In the genomic region with DNA sequence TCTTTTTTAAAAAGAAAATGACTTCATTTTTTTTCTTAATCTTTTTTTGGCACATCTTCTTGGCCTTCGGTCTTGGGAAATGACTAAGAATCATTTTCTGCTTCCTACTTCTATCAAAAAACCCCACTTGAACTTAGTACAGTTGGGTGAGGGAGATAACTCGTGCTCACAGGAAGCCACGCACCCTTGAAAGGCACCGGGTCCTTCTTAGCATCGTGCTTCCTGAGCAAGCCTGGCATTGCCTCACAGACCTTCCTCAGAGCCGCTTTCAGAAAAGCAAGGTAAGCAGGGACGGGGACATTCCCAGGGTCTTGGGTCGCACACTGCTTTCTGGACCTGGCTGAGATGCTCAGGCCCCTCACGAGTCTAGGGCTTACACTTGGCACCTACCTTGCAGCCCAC, we compare ENCODE assay signal across 12 cellular contexts. TPM values are rescaled to one million over a fixed set of nuclear protein-coding genes. Genes with fewer than 3 reads are reported as not detected.
DNase-seq lines count a peak whose midpoint lies in the region; ATAC-seq, FAIRE-seq and TF ChIP-seq lines count a peak whose summit lies in the region.
"Had no signal": no experiment of that assay in that cellular context is flagged by ENCODE, and none has a peak within 500 bp of the region (broad histone marks: within the 10 kb centered on the region; RNA-seq: fewer than 3 reads in every experiment).

CCR4 (plus strand) TSS at position 235 of the 402 bp plus-strand sequence. CDS start 1,779 bp downstream, outside the sequence.

- peak within 1 kb of the TSS; percentile 67 for H2AFZ ChIP-seq in K562 (ENCODE audit: low read depth, low read length)

- no peak within 1 kb of the TSS for H3K4me3 ChIP-seq in K562
- no peak within 1 kb of the TSS for H3K4me3 ChIP-seq in suprapubic skin
- H3K4me3 ChIP-seq: coronary artery, vagina had no signal

- H3K4me1 ChIP-seq in K562 (replicated peaks in 1 of 2; ENCODE audit: control insufficient read depth in 2 of 2, insufficient read depth in 2 of 2, low read length in 2 of 2) (peaks cover 3 to 10% of the 10 kb centered on the region in 2 experiments; a peak in 3 of 5 replicates), suprapubic skin (no peaks in the 10 kb centered on the region)
- H3K4me1 ChIP-seq: vagina had no signal

- no peak for TF ChIP-seq CTCF in K562 (IDR thresholded peaks at IDR 0.05 in 2 of 3, conservative IDR thresholded peaks at IDR 0.05 in 1 of 3; ENCODE audit: insufficient read depth in 2 of 3, low read depth in 1 of 3, low read length in 3 of 3)
- TF ChIP-seq CTCF in suprapubic skin (IDR thresholded peaks at IDR 0.05) = no peak

- H3K9me1 ChIP-seq in K562 (ENCODE audit: control insufficient read depth, insufficient read depth, low read length) = no peaks in the 10 kb centered on the region

- CTCF ChIA-PET in K562 (lab: Yijun Ruan, JAX; ENCODE audit: low intra/inter-chr PET ratio) = interaction anchor here (0.6 kb wide), 2 partner anchors 36 to 114 kb away, joined by 3 read pairs; no protein-coding TSS in a partner anchor

- DNase-seq in activated CD4-positive, alpha-beta T cell treated with anti-CD3 and anti-CD28 coated beads for 48 hours = peak; percentile 73
- DNase-seq in K562 (ENCODE audit: extremely low read depth in 1 of 4, low spot score in 3 of 4) (peak in 2 of 4 experiments; percentile 48 to 63), suprapubic skin (ENCODE audit: low spot score in 2 of 2) (no peak), NCI-H2227 (lab: John Stamatoyannopoulos, UW; ENCODE audit: unreplicated experiment) (no peak)
- peak; percentile 44 for DNase-seq in stimulated activated CD4-positive, alpha-beta T cell treated with anti-CD3 and anti-CD28 coated beads, Interleukin-2, amount 100 ng/mL, for 4 hours (ENCODE audit: low read depth)
- DNase-seq: immature natural killer cell, NCI-H1930 had no signal

- H3K9me3 ChIP-seq in K562 (replicated peaks; ENCODE audit: control insufficient read depth, insufficient read depth, low read depth, low read length) (no peaks in the 10 kb centered on the region), suprapubic skin (no peaks in the 10 kb centered on the region)
- H3K9me3 ChIP-seq: vagina had no signal

- POLR2A ChIA-PET in K562 (lab: Yijun Ruan, JAX) = interaction anchor here (0.8 kb wide), 1 partner anchor 162 kb away, joined by 3 read pairs; the partner anchor contains the start of gene CRTAP

- TF ChIP-seq RAD21 in K562 (CRISPR knock-in tag; conservative IDR thresholded peaks at IDR 0.05 in 1 of 2, IDR thresholded peaks at IDR 0.05 in 1 of 2) = no peak

- no peaks in the 10 kb centered on the region for H4K20me1 ChIP-seq in K562 (replicated peaks; ENCODE audit: control insufficient read depth, insufficient read depth, low read length)

- TF ChIP-seq EP300 in K562 (IDR thresholded peaks at IDR 0.05; ENCODE audit: low read length) = peak; percentile 59; the same call in 1 of the 2 replicates
- no peak for TF ChIP-seq EP300 in suprapubic skin (IDR thresholded peaks at IDR 0.05)

- BruUV-seq in K562 (replicated peaks; lab: Mats Ljungman, UMichigan) = no TSS peak

- no peak for TF ChIP-seq POLR2A in K562 (conservative IDR thresholded peaks at IDR 0.05)
- no peak for TF ChIP-seq POLR2A in suprapubic skin (IDR thresholded peaks at IDR 0.05)

- in situ Hi-C loops in K562 (cut with MboI) = loop anchor here (5.0 to 10.0 kb wide), 2 partner anchors 121 to 423 kb away; no protein-coding TSS in a partner anchor

- FAIRE-seq in K562 (lab: Jason Lieb, UNC) = no peak

- H3K9ac ChIP-seq in K562 (ENCODE audit: insufficient read depth in 1 of 2, low read depth in 2 of 2, low read length in 2 of 2) = peak within 1 kb of the TSS in 1 of 2 experiments; percentile 10; a peak in 1 of 4 replicates

- ATAC-seq in HG03432 (IDR thresholded peaks at IDR 0.05; ENCODE audit: unreplicated experiment) (peak; percentile 41), K562 (peak; percentile 16), GM21825 (IDR thresholded peaks at IDR 0.05; ENCODE audit: unreplicated experiment) (no peak), SK-N-SH treated with all-trans-retinoic acid at 6 μM for 48 hours (no peak)

- peak within 1 kb of the TSS; percentile 30; the same call in 1 of the 2 replicates for H3K4me2 ChIP-seq in K562 (ENCODE audit: insufficient read depth, low read length)

- H3K27me3 ChIP-seq in K562 (ENCODE audit: control insufficient read depth in 2 of 2, insufficient read depth in 2 of 2, low read length in 2 of 2) (no peaks in the 10 kb centered on the region), suprapubic skin (no peaks in the 10 kb centered on the region)
- H3K27me3 ChIP-seq: vagina had no signal

- no peak within 1 kb of the TSS for H3K27ac ChIP-seq in K562 (ENCODE audit: extremely low read depth, low read depth, low read length)
- H3K27ac ChIP-seq in suprapubic skin = no peak within 1 kb of the TSS
- H3K27ac ChIP-seq: coronary artery, vagina had no signal

- no peaks in the 10 kb centered on the region for H3K79me2 ChIP-seq in K562 (ENCODE audit: control insufficient read depth, insufficient read depth, low read length)

- H3K36me3 ChIP-seq in K562 (ENCODE audit: control insufficient read depth, insufficient read depth, low read length) = no peaks in the 10 kb centered on the region
- no peaks in the 10 kb centered on the region for H3K36me3 ChIP-seq in suprapubic skin
- H3K36me3 ChIP-seq: vagina had no signal

- intact Hi-C loops in K562 (cut with micrococcal nuclease) = no loop called here

- WGBS in K562 (ENCODE audit: insufficient coverage, low coverage, missing lambda C conversion rate) = 24% methylated on average over 9 of the region's 9 CpGs
- 70% methylated on average over 9 of the region's 9 CpGs for WGBS in suprapubic skin

TF ChIP-seq in K562, 482 proteins besides CTCF, POLR2A, EP300 and RAD21 (continues in another document):
- TF ChIP-seq CBFA2T2 (conservative IDR thresholded peaks at IDR 0.05) (peak; percentile 67), ARID1B (IDR thresholded peaks at IDR 0.05) (peak; percentile 78), GATAD2A (IDR thresholded peaks at IDR 0.05) (peak; percentile 35; the same call in 1 of the 2 replicates), POLR2AphosphoS5 (IDR thresholded peaks at IDR 0.05; ENCODE audit: control insufficient read depth, insufficient read depth, low read depth, low read length) (0 out of 2 replicates have a peak, but pooled peaks have one; percentile 28), SMARCC2 (IDR thresholded peaks at IDR 0.05; ENCODE audit: low read depth) (no peak), TEAD4 (IDR thresholded peaks at IDR 0.05; ENCODE audit: low read length) (peak; percentile 66), TEAD4 (CRISPR knock-in tag; IDR thresholded peaks at IDR 0.05; ENCODE audit: borderline replicate concordance) (no peak)
- TF ChIP-seq, protein P1, sequence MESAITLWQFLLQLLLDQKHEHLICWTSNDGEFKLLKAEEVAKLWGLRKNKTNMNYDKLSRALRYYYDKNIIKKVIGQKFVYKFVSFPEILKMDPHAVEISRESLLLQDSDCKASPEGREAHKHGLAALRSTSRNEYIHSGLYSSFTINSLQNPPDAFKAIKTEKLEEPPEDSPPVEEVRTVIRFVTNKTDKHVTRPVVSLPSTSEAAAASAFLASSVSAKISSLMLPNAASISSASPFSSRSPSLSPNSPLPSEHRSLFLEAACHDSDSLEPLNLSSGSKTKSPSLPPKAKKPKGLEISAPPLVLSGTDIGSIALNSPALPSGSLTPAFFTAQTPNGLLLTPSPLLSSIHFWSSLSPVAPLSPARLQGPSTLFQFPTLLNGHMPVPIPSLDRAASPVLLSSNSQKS (CRISPR knock-in tag; IDR thresholded peaks at IDR 0.05) = no peak

TF ChIP-seq in SK-N-SH treated with all-trans-retinoic acid at 6 μM for 48 hours, 23 proteins besides CTCF, POLR2A, EP300 and RAD21 (continues in another document):
- TF ChIP-seq, protein P2, sequence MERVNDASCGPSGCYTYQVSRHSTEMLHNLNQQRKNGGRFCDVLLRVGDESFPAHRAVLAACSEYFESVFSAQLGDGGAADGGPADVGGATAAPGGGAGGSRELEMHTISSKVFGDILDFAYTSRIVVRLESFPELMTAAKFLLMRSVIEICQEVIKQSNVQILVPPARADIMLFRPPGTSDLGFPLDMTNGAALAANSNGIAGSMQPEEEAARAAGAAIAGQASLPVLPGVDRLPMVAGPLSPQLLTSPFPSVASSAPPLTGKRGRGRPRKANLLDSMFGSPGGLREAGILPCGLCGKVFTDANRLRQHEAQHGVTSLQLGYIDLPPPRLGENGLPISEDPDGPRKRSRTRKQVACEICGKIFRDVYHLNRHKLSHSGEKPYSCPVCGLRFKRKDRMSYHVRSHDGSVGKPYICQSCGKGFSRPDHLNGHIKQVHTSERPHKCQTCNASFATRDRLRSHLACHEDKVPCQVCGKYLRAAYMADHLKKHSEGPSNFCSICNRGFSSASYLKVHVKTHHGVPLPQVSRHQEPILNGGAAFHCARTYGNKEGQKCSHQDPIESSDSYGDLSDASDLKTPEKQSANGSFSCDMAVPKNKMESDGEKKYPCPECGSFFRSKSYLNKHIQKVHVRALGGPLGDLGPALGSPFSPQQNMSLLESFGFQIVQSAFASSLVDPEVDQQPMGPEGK (CRISPR knock-in tag; IDR thresholded peaks at IDR 0.05; ENCODE audit: borderline replicate concordance) = no peak
- TF ChIP-seq TOX (CRISPR knock-in tag; IDR thresholded peaks at IDR 0.05; ENCODE audit: borderline replicate concordance) = no peak

RNA-seq across cellular contexts. Expression of gene CCR4, which starts in this region (rescaled TPM):
- 0.65 and 1.2 TPM in 2 replicates for total RNA-seq in K562 (2011; cell fraction: chromatin; rRNA removed; ENCODE audit: low replicate concordance)
- total RNA-seq in K562 (2011; cell fraction: nucleolus; rRNA removed) = 0.83 and 0.92 TPM in 2 replicates
- 0.88 and 1.1 TPM in 2 replicates for total RNA-seq in K562 (2011; cell fraction: nucleoplasm; rRNA removed)
- total RNA-seq in K562 (2014; rRNA removed) (0.20 and 0.45 TPM in 2 replicates), K562 (2014; rRNA removed; fragmentation: Illumina TruSeq; extraction: Trizol) (0.22 and 0.45 TPM in 2 replicates), K562 (2015; rRNA removed; fragmentation: Illumina TruSeq; extraction: Trizol) (0.04 TPM in 1 of 2 replicates, not detected in the other), K562 (2021) (0.47 and 0.49 TPM in 2 replicates), suprapubic skin (under 1 TPM in 3 of 4 donors, not detected in 1; 0.29 to 0.42 (median 0.34) TPM)
- polyA plus RNA-seq in K562 (2011; rRNA removed) (0.27 and 0.47 TPM in 2 replicates), K562 (2014; fragmentation: Illumina TruSeq; extraction: Trizol) (0.28 and 0.33 TPM in 2 replicates), K562 (2014; fragmentation: Nextera tagmentation; extraction: Ambion mirVana) (under 1 TPM in 1 of 2 experiments, not detected in 1; 0.04 TPM), K562 (2014; rRNA removed) (0.19 and 0.20 TPM in 2 replicates)
- 0.25 and 0.36 TPM in 2 replicates for polyA plus RNA-seq in K562 (2011; cell fraction: cytosol; rRNA removed)
- polyA plus RNA-seq in K562 (2011; cell fraction: nucleus; rRNA removed) = 0.17 and 0.21 TPM in 2 replicates
- polyA plus RNA-seq in K562 (2012) = 0.07 TPM in 2 replicates
- 0.39 and 0.77 TPM in 2 replicates for polyA minus RNA-seq in K562 (2011; rRNA and poly(A)+ RNA removed)
- polyA minus RNA-seq in K562 (2011; cell fraction: cytosol; rRNA and poly(A)+ RNA removed) = 0.38 and 0.64 TPM in 2 replicates
- polyA minus RNA-seq in K562 (2011; cell fraction: nucleus; rRNA and poly(A)+ RNA removed) = 0.22 and 0.27 TPM in 2 replicates

Comparison
In these comparisons a context has a peak if more than half of its experiments do, and no peak if none do; other contexts are left out.
1. ATAC-seq: peak in HG03432 (single experiment) and K562 (single experiment); none in GM21825 (single experiment) and SK-N-SH treated with all-trans-retinoic acid at 6 μM for 48 hours (single experiment).
2. DNase-seq: peak in activated CD4-positive, alpha-beta T cell treated with anti-CD3 and anti-CD28 coated beads for 48 hours (single experiment) and stimulated activated CD4-positive, alpha-beta T cell treated with anti-CD3 and anti-CD28 coated beads, Interleukin-2, amount 100 ng/mL, for 4 hours (single experiment); none in suprapubic skin (0 of 2) and NCI-H2227 (single experiment).